Comparison of ENCODE assay signal across 13 cellular contexts in genomic region chr15:44101944-44102343, GRCh38.
DNase-seq lines count a peak whose midpoint lies in the region; ATAC-seq and TF ChIP-seq lines count a peak whose summit lies in the region.
"Had no signal": no experiment of that assay in that cellular context is flagged by ENCODE, and none has a peak within 500 bp of the region (broad histone marks: within the 10 kb centered on the region; RNA-seq: fewer than 3 reads in every experiment).

No MANE protein-coding gene starts in this region.

- no peak overlapping the region for H3K4me3 ChIP-seq in mucosa of descending colon
- H3K4me3 ChIP-seq: BLaER1 treated with 17β-estradiol and CSF1 and Interleukin-3, amounts not matched to agents 10 nM and 100 nM; K562; prostate gland; thoracic aorta had no signal

- DNase-seq in ACHN (peak; percentile 85), HT1080 (ENCODE audit: low read depth) (peak; percentile 56), astrocyte of the hippocampus (ENCODE audit: low read depth, low spot score) (peak; percentile 90), iris pigment epithelial cell (ENCODE audit: low read depth) (peak; percentile 81), DMS 273 treated with DMSO at 0.1 percent for 48 hours (lab: John Stamatoyannopoulos, UW) (no peak), mucosa of descending colon (no peak)
- DNase-seq in stimulated activated CD8-positive, alpha-beta memory T cell treated with anti-CD3 and anti-CD28 coated beads, Interleukin-4, amount 100 ng/mL, for 48 hours: no peak
- DNase-seq: activated T-cell treated with anti-CD3 and anti-CD28 coated beads, Interleukin-2, amount 50 U/mL, for 72 hours had no signal

- no peaks in the 10 kb centered on the region for H3K36me3 ChIP-seq in mucosa of descending colon (ENCODE audit: low read depth)
- H3K36me3 ChIP-seq: BLaER1 treated with 17β-estradiol and CSF1 and Interleukin-3, amounts not matched to agents 10 nM and 100 nM; prostate gland; thoracic aorta had no signal

- no peaks in the 10 kb centered on the region for H3K9me3 ChIP-seq in mucosa of descending colon
- H3K9me3 ChIP-seq: BLaER1 treated with 17β-estradiol and CSF1 and Interleukin-3, amounts not matched to agents 10 nM and 100 nM; prostate gland; thoracic aorta had no signal

- no peak for ATAC-seq in HG02571 (IDR thresholded peaks at IDR 0.05; ENCODE audit: unreplicated experiment)
- ATAC-seq in mucosa of descending colon: no peak
- ATAC-seq: activated T-cell treated with anti-CD3 and anti-CD28 coated beads, Interleukin-2, amount 50 U/mL, for 72 hours; K562 had no signal

- in situ Hi-C loops in ACHN (cut with HindIII; ENCODE audit: low pct_ligation_motif_present, low pct_unique_long_range_greater_than_20kb, low sequenced_read_pairs): no loop called here

- no peak for TF ChIP-seq CTCF in mucosa of descending colon (IDR thresholded peaks at IDR 0.05)

- intact Hi-C loops in mucosa of descending colon (cut with DNase I, micrococcal nuclease): no loop called here

- no peaks in the 10 kb centered on the region for H3K4me1 ChIP-seq in mucosa of descending colon (ENCODE audit: low read depth)
- H3K4me1 ChIP-seq: prostate gland had no signal

Comparison
In these comparisons a context has a peak if more than half of its experiments do, and no peak if none do; other contexts are left out.
1. DNase-seq: peak in ACHN (single experiment), HT1080 (single experiment), astrocyte of the hippocampus (single experiment) and iris pigment epithelial cell (single experiment); none in DMS 273 treated with DMSO at 0.1 percent for 48 hours (single experiment), stimulated activated CD8-positive, alpha-beta memory T cell treated with anti-CD3 and anti-CD28 coated beads, Interleukin-4, amount 100 ng/mL, for 48 hours (single experiment) and mucosa of descending colon (0 of 3).